8 cellular contexts compared by ENCODE assay signal in the genomic region with DNA sequence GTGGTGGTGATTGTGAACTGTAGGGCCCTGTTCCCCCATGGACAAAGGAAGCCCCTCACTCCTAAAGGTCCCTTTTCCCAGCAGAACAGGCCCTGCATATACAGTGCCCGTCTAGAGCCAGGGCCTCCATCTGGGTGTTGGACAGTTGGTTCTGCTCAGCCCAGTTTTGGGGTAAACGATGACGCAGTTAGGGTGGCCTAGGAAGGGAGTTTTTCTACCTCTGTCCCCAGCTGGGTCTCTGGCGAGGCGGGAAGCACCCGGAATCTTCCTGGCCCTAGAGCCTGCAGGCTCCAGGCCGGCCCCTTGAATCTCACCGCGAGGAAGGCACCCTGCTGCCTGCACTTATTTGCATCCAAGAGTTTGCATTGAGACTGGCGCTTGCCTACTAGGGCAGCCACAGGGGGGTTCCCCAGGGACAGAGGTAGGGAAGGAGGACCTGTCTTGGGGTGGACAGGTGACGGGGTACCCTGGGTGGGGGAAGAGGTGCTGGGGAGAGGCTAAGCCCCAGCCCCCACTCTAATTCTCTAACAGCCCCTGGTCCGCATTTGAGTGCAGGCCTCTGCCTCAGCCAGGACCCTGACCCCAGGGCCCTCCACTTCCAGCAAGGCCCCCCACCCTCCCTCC. TPM values are rescaled to one million over a fixed set of nuclear protein-coding genes. Genes with fewer than 3 reads are reported as not detected.
DNase-seq lines count a peak whose midpoint lies in the region; ATAC-seq and TF ChIP-seq lines count a peak whose summit lies in the region.

No MANE protein-coding gene starts in this region.

- peak overlapping the region; percentile 41 for H3K4me3 ChIP-seq in Jurkat, Clone E6-1 (ENCODE audit: low read length)
- H3K4me3 ChIP-seq in right atrium auricular region = peak overlapping the region; percentile 95 to 96
- peak overlapping the region; percentile 24 for H3K4me3 ChIP-seq in retinal pigment epithelial cell (ENCODE audit: low read length)

- peaks cover 22% of the 10 kb centered on the region for H3K4me1 Mint-ChIP-seq in activated T-helper 2 cell treated with anti-CD3 and anti-CD28 coated beads, Interferon-gamma antibody, Interleukin-2, Interleukin-4, amounts not matched to agents 10 μg/mL and 5 μg/mL and 100 μg/mL, durations not matched to agents 14 hours and 24 hours and 36 hours (ENCODE audit: low read depth)

- H3K27ac ChIP-seq in right atrium auricular region = peak overlapping the region; percentile 88 to 89

- H3K27ac Mint-ChIP-seq in activated T-helper 2 cell treated with anti-CD3 and anti-CD28 coated beads, Interferon-gamma antibody, Interleukin-2, Interleukin-4, amounts not matched to agents 10 μg/mL and 5 μg/mL and 100 μg/mL, durations not matched to agents 14 hours and 24 hours and 36 hours = peak overlapping the region; percentile 68

- H3K9me3 ChIP-seq in right atrium auricular region = no peaks in the 10 kb centered on the region

- H3K9me3 Mint-ChIP-seq in activated T-helper 2 cell treated with anti-CD3 and anti-CD28 coated beads, Interferon-gamma antibody, Interleukin-2, Interleukin-4, amounts not matched to agents 10 μg/mL and 5 μg/mL and 100 μg/mL, durations not matched to agents 14 hours and 24 hours and 36 hours = no peaks in the 10 kb centered on the region

- peaks cover 16% of the 10 kb centered on the region for H3K36me3 Mint-ChIP-seq in activated T-helper 2 cell treated with anti-CD3 and anti-CD28 coated beads, Interferon-gamma antibody, Interleukin-2, Interleukin-4, amounts not matched to agents 10 μg/mL and 5 μg/mL and 100 μg/mL, durations not matched to agents 14 hours and 24 hours and 36 hours (ENCODE audit: low read depth)

- peaks cover 0 to 19% of the 10 kb centered on the region in 2 donors for H3K4me1 ChIP-seq in right atrium auricular region

- peak; percentile 70 for ATAC-seq in GM21619 (IDR thresholded peaks at IDR 0.05; ENCODE audit: unreplicated experiment)

- intact Hi-C loops in activated T-helper 2 cell treated with anti-CD3 and anti-CD28 coated beads, Interferon-gamma antibody, Interleukin-2, Interleukin-4, amounts not matched to agents 10 μg/mL and 5 μg/mL and 100 μg/mL, durations not matched to agents 14 hours and 24 hours and 36 hours (cut with micrococcal nuclease) = loop anchor here (2.0 to 5.0 kb wide), 3 partner anchors 49 to 206 kb away; partner anchors contain the start of gene COX7A2L

- no peak for TF ChIP-seq CTCF in right atrium auricular region (IDR thresholded peaks at IDR 0.05)
- no peak for TF ChIP-seq CTCF in retinal pigment epithelial cell (conservative IDR thresholded peaks at IDR 0.05; ENCODE audit: low read depth, low read length)

- peak; percentile 48 for TF ChIP-seq POLR2A in GM15510 (IDR thresholded peaks at IDR 0.05; ENCODE audit: borderline replicate concordance, extremely low read depth, insufficient read length)

- peaks cover under 1% of the 10 kb centered on the region for H3K27me3 Mint-ChIP-seq in activated T-helper 2 cell treated with anti-CD3 and anti-CD28 coated beads, Interferon-gamma antibody, Interleukin-2, Interleukin-4, amounts not matched to agents 10 μg/mL and 5 μg/mL and 100 μg/mL, durations not matched to agents 14 hours and 24 hours and 36 hours (ENCODE audit: low read depth)

- no peaks in the 10 kb centered on the region for H3K36me3 ChIP-seq in right atrium auricular region

- peak overlapping the region; percentile 69 for H3K4me3 Mint-ChIP-seq in activated T-helper 2 cell treated with anti-CD3 and anti-CD28 coated beads, Interferon-gamma antibody, Interleukin-2, Interleukin-4, amounts not matched to agents 10 μg/mL and 5 μg/mL and 100 μg/mL, durations not matched to agents 14 hours and 24 hours and 36 hours (ENCODE audit: low read depth)

- no peak for DNase-seq in Jurkat, Clone E6-1 (ENCODE audit: low read depth, low spot score)
- no peak for DNase-seq in activated T-helper 2 cell treated with anti-CD3 and anti-CD28 coated beads, Interferon-gamma antibody, Interleukin-2, Interleukin-4, amounts not matched to agents 10 μg/mL and 5 μg/mL and 100 μg/mL, durations not matched to agents 14 hours and 24 hours and 36 hours (ENCODE audit: low spot score)
- DNase-seq in right atrium auricular region (ENCODE audit: low spot score) (peak; percentile 61), retinal pigment epithelial cell (ENCODE audit: low read depth) (no peak), DMS79 treated with DMSO at 0.1 percent for 48 hours (lab: John Stamatoyannopoulos, UW) (no peak)
- no peak for DNase-seq in NK-92 treated with Interleukin-12 subunit alpha and Interleukin-12 subunit beta, amount 100 ng/mL, for 24 hours (lab: John Stamatoyannopoulos, UW)

- no peaks in the 10 kb centered on the region for H3K27me3 ChIP-seq in right atrium auricular region

RNA-seq across cellular contexts. Expression of gene MTA3, which starts 0.5 kb away (rescaled TPM):
- 52.7 TPM for polyA plus RNA-seq in Jurkat, Clone E6-1 (2012; ENCODE audit: insufficient read depth, insufficient read length)
- 39.7 and 39.8 TPM in 2 replicates for total RNA-seq in activated T-helper 2 cell treated with anti-CD3 and anti-CD28 coated beads, Interferon-gamma antibody, Interleukin-2, Interleukin-4, amounts not matched to agents 10 μg/mL and 5 μg/mL and 100 μg/mL, durations not matched to agents 14 hours and 24 hours and 36 hours
- 10 to 100 TPM; 12.9 to 18.5 TPM for total RNA-seq in right atrium auricular region

Comparison
In these comparisons a context has a peak if more than half of its experiments do, and no peak if none do; other contexts are left out.
1. H3K4me3 ChIP-seq: peak in every context shown above with its lines; median percentile 96 in right atrium auricular region; 41 in Jurkat, Clone E6-1; 24 in retinal pigment epithelial cell.